Comparison of ENCODE assay signal across 8 cellular contexts in genomic region chr12:4289334-4289878, GRCh38. TPM values are rescaled to one million over a fixed set of nuclear protein-coding genes. Genes with fewer than 3 reads are reported as not detected.
DNase-seq lines count a peak whose midpoint lies in the region; ATAC-seq and TF ChIP-seq lines count a peak whose summit lies in the region.

No MANE protein-coding gene starts in this region.

- no peak overlapping the region for H3K4me3 Mint-ChIP-seq in CD8-positive, alpha-beta T cell
- no peak overlapping the region for H3K4me3 Mint-ChIP-seq in endothelial cell (ENCODE audit: unreplicated experiment)
- H3K4me3 Mint-ChIP-seq in neural crest cell: peak overlapping the region; percentile 58

- H3K4me1 Mint-ChIP-seq in CD8-positive, alpha-beta T cell (ENCODE audit: low read depth): peaks cover 89% of the 10 kb centered on the region
- H3K4me1 Mint-ChIP-seq in endothelial cell (ENCODE audit: unreplicated experiment): peaks cover 76% of the 10 kb centered on the region
- peaks cover 96% of the 10 kb centered on the region for H3K4me1 Mint-ChIP-seq in neural crest cell

- H3K27me3 Mint-ChIP-seq in CD8-positive, alpha-beta T cell (ENCODE audit: low read depth): no peaks in the 10 kb centered on the region
- H3K27me3 Mint-ChIP-seq in endothelial cell (ENCODE audit: unreplicated experiment) (peaks cover 21% of the 10 kb centered on the region), neural crest cell (ENCODE audit: low read depth) (no peaks in the 10 kb centered on the region)

- H3K27me3 ChIP-seq in CD8-positive, alpha-beta T cell (ENCODE audit: insufficient read depth, low read length): no peaks in the 10 kb centered on the region
- H3K27me3 ChIP-seq in psoas muscle (ENCODE audit: insufficient read depth in 3 of 3, low read length in 2 of 3): peaks cover 0 to 4% (median 0%) of the 10 kb centered on the region in 3 donors

- peaks cover 79% of the 10 kb centered on the region for H3K36me3 ChIP-seq in CD8-positive, alpha-beta T cell (ENCODE audit: insufficient read depth, low read length)
- H3K36me3 ChIP-seq in psoas muscle (ENCODE audit: insufficient read depth in 1 of 2, low read depth in 1 of 2): peaks cover 0 to 10% of the 10 kb centered on the region in 2 donors

- intact Hi-C loops in CD8-positive, alpha-beta T cell (cut with DNase I, micrococcal nuclease): no loop called here
- intact Hi-C loops in psoas muscle (cut with DNase I): no loop called here

- CTCF ChIA-PET in CD8-positive, alpha-beta T cell (lab: Charles Lee): interaction anchor here (0.6 to 4.4 kb wide), 5 partner anchors 10 to 406 kb away, joined by 3 to 18 read pairs (median 3); no protein-coding TSS in a partner anchor

- WGBS in psoas muscle, 3 donors: 50 to 62% (median 59%) methylated on average over 14 to 15 of the region's 15 CpGs

- no peak overlapping the region for H3K27ac ChIP-seq in CD8-positive, alpha-beta T cell (ENCODE audit: low read depth, low read length)
- H3K27ac ChIP-seq in psoas muscle: no peak overlapping the region

- no peak for DNase-seq in CD8-positive, alpha-beta T cell
- DNase-seq in NOMO-1 (lab: John Stamatoyannopoulos, UW; ENCODE audit: unreplicated experiment in 2 of 2) (peak; percentile 76 to 87), endothelial cell (ENCODE audit: low spot score) (no peak), neural crest cell (ENCODE audit: low read depth, low spot score) (no peak), GM20000 (ENCODE audit: low spot score) (no peak), psoas muscle (no peak), NCI-H146 treated with DMSO at 0.1 percent for 48 hours (lab: John Stamatoyannopoulos, UW; ENCODE audit: unreplicated experiment) (no peak)

- no peak for ATAC-seq in CD8-positive, alpha-beta T cell
- ATAC-seq in GM19455 (IDR thresholded peaks at IDR 0.05; ENCODE audit: unreplicated experiment) (no peak), psoas muscle (no peak)

- TF ChIP-seq CTCF in CD8-positive, alpha-beta T cell (IDR thresholded peaks at IDR 0.05): no peak
- no peak for TF ChIP-seq CTCF in endothelial cell (IDR thresholded peaks at IDR 0.05; ENCODE audit: unreplicated experiment)
- TF ChIP-seq CTCF in neural crest cell (conservative IDR thresholded peaks at IDR 0.05): no peak
- no peak for TF ChIP-seq CTCF in GM20000 (IDR thresholded peaks at IDR 0.05; ENCODE audit: extremely low read depth, missing control alignments)
- TF ChIP-seq CTCF in psoas muscle (IDR thresholded peaks at IDR 0.05): no peak

- H3K9me3 Mint-ChIP-seq in CD8-positive, alpha-beta T cell: no peaks in the 10 kb centered on the region
- H3K9me3 Mint-ChIP-seq in endothelial cell (ENCODE audit: unreplicated experiment) (no peaks in the 10 kb centered on the region), neural crest cell (no peaks in the 10 kb centered on the region)

- no peak overlapping the region for H3K4me3 ChIP-seq in CD8-positive, alpha-beta T cell (ENCODE audit: low read depth, low read length)
- H3K4me3 ChIP-seq in psoas muscle: no peak overlapping the region

- POLR2A ChIA-PET in CD8-positive, alpha-beta T cell (lab: Charles Lee): interaction anchor here (1.1 kb wide), 1 partner anchor 11 kb away, joined by 4 read pairs; no protein-coding TSS in a partner anchor

- H3K27ac Mint-ChIP-seq in CD8-positive, alpha-beta T cell: peak overlapping the region; percentile 39
- H3K27ac Mint-ChIP-seq in endothelial cell (ENCODE audit: unreplicated experiment) (peak overlapping the region; percentile 85), neural crest cell (ENCODE audit: unreplicated experiment) (peak overlapping the region; percentile 97)

- H3K4me1 ChIP-seq in CD8-positive, alpha-beta T cell (ENCODE audit: insufficient read depth, low read length): peaks cover 67% of the 10 kb centered on the region
- no peaks in the 10 kb centered on the region for H3K4me1 ChIP-seq in psoas muscle

- no peaks in the 10 kb centered on the region for H3K9me3 ChIP-seq in CD8-positive, alpha-beta T cell (ENCODE audit: low read length)
- H3K9me3 ChIP-seq in psoas muscle: no peaks in the 10 kb centered on the region

- H3K36me3 Mint-ChIP-seq in CD8-positive, alpha-beta T cell: peaks cover 94% of the 10 kb centered on the region
- peaks cover 55% of the 10 kb centered on the region for H3K36me3 Mint-ChIP-seq in endothelial cell (ENCODE audit: low read depth, unreplicated experiment)
- H3K36me3 Mint-ChIP-seq in neural crest cell (ENCODE audit: low read depth): peaks cover 36% of the 10 kb centered on the region

RNA-seq across cellular contexts. Expression of gene CCND2, which starts 15.8 kb away (rescaled TPM):
- total RNA-seq in CD8-positive, alpha-beta T cell: 100 to 1,000 TPM; 155 TPM
- total RNA-seq in endothelial cell (ENCODE audit: unreplicated experiment) (88.1 TPM), neural crest cell (186 TPM in 2 replicates), psoas muscle (10 to 100 TPM in 1 of 4 donors, 1 to 10 TPM in 3; 3.3 to 10.1 (median 6.2) TPM)
- polyA plus RNA-seq in psoas muscle: under 1 TPM; 0.31 to 0.68 (median 0.58) TPM

RNA-seq across cellular contexts. Expression of gene TIGAR, which starts 31.6 kb away (rescaled TPM):
- 10 to 100 TPM; 14.0 to 15.8 TPM for total RNA-seq in CD8-positive, alpha-beta T cell
- total RNA-seq in endothelial cell (ENCODE audit: unreplicated experiment) (21.9 TPM), neural crest cell (15.4 and 18.1 TPM in 2 replicates), psoas muscle (10 to 100 TPM; 10.9 to 17.3 (median 11.8) TPM)
- polyA plus RNA-seq in psoas muscle: 10 to 100 TPM in 1 of 3 donors, 1 to 10 TPM in 2; 6.3 to 20.0 (median 8.1) TPM

Comparison
In these comparisons a context has a peak if more than half of its experiments do, and no peak if none do; other contexts are left out.
1. DNase-seq: peak in NOMO-1 (2 of 2); none in CD8-positive, alpha-beta T cell (0 of 7), endothelial cell (single experiment), neural crest cell (single experiment), GM20000 (single experiment), psoas muscle (0 of 2) and NCI-H146 treated with DMSO at 0.1 percent for 48 hours (single experiment).
2. H3K27ac Mint-ChIP-seq: peak in every context shown above with its lines; median percentile 97 in neural crest cell; 85 in endothelial cell; 39 in CD8-positive, alpha-beta T cell.